1 cellular context compared by ENCODE assay signal in the genomic region with DNA sequence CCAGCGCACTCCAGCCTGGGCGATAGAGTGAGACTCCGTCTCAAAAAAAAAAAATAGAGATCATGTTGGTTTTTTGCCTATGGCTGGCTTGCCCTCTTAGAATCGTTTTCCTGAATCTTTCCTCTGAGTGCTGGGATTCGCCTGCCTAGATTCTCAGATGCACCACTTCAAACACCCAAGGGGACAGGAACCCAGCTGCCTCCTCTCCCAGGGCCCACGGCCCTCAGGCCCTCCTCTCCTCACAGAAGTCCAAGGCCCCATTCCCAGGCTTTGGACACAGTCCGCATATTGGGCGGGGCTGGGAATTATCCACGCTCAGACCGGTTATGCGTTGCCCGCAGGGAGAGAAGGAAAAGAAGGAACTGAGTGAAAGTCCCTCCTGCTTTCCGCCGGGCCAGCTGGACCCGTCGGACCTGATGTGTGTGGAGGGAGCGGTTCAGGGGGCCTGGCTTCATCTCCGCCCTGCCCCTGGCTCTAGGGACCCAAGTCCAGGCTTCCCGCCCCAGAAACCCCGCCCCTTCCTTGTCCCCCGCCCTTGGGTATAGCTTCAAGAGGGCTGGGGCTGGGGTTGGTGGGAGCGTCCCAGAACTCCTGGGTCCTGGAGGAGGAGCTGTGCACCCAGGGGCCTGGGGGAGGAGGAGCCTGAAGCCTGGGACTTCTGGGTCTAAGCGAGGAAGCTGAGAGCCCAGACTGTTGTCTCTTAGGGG.
TF ChIP-seq lines count a peak whose summit lies in the region.

No MANE protein-coding gene starts in this region.

TF ChIP-seq in HepG2, 621 proteins besides CTCF, POLR2A, EP300 and RAD21 (continued from another document):
- TF ChIP-seq, protein P1, sequence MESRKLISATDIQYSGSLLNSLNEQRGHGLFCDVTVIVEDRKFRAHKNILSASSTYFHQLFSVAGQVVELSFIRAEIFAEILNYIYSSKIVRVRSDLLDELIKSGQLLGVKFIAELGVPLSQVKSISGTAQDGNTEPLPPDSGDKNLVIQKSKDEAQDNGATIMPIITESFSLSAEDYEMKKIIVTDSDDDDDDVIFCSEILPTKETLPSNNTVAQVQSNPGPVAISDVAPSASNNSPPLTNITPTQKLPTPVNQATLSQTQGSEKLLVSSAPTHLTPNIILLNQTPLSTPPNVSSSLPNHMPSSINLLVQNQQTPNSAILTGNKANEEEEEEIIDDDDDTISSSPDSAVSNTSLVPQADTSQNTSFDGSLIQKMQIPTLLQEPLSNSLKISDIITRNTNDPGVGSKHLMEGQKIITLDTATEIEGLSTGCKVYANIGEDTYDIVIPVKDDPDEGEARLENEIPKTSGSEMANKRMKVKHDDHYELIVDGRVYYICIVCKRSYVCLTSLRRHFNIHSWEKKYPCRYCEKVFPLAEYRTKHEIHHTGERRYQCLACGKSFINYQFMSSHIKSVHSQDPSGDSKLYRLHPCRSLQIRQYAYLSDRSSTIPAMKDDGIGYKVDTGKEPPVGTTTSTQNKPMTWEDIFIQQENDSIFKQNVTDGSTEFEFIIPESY (CRISPR knock-in tag; IDR thresholded peaks at IDR 0.05): no peak
- TF ChIP-seq ZFP90 (CRISPR knock-in tag; IDR thresholded peaks at IDR 0.05; ENCODE audit: borderline replicate concordance) (no peak), NR2F2 (IDR thresholded peaks at IDR 0.05; ENCODE audit: borderline replicate concordance, low read depth) (no peak), RBM22 (optimal IDR thresholded peaks at IDR 0.05; ENCODE audit: low read length) (no peak), DMAP1 (CRISPR knock-in tag; IDR thresholded peaks at IDR 0.05) (peak; percentile 49; the same call in 1 of the 2 replicates), JDP2 (CRISPR knock-in tag; IDR thresholded peaks at IDR 0.05; ENCODE audit: borderline replicate concordance) (no peak), ZNF143 (CRISPR knock-in tag; IDR thresholded peaks at IDR 0.05) (peak; percentile 29; the same call in 1 of the 2 replicates), NCOA2 (CRISPR knock-in tag; IDR thresholded peaks at IDR 0.05) (no peak), HNRNPK (IDR thresholded peaks at IDR 0.05; ENCODE audit: low read depth, low read length, poor library complexity, severe bottlenecking) (no peak), BORCS8-MEF2B (CRISPR knock-in tag; IDR thresholded peaks at IDR 0.05) (peak; percentile 19; the same call in 1 of the 2 replicates), POGZ (CRISPR knock-in tag; IDR thresholded peaks at IDR 0.05) (no peak), ZNF207 (IDR thresholded peaks at IDR 0.05; ENCODE audit: borderline replicate concordance) (no peak), ZNF530 (CRISPR knock-in tag; IDR thresholded peaks at IDR 0.05; ENCODE audit: low read depth) (no peak), ELF3 (CRISPR knock-in tag; IDR thresholded peaks at IDR 0.05) (peak; percentile 37; the same call in 1 of the 2 replicates), KMT2A (CRISPR knock-in tag; IDR thresholded peaks at IDR 0.05) (no peak), GPN1 (CRISPR knock-in tag; IDR thresholded peaks at IDR 0.05; ENCODE audit: borderline replicate concordance) (no peak)
- TF ChIP-seq, protein P2, sequence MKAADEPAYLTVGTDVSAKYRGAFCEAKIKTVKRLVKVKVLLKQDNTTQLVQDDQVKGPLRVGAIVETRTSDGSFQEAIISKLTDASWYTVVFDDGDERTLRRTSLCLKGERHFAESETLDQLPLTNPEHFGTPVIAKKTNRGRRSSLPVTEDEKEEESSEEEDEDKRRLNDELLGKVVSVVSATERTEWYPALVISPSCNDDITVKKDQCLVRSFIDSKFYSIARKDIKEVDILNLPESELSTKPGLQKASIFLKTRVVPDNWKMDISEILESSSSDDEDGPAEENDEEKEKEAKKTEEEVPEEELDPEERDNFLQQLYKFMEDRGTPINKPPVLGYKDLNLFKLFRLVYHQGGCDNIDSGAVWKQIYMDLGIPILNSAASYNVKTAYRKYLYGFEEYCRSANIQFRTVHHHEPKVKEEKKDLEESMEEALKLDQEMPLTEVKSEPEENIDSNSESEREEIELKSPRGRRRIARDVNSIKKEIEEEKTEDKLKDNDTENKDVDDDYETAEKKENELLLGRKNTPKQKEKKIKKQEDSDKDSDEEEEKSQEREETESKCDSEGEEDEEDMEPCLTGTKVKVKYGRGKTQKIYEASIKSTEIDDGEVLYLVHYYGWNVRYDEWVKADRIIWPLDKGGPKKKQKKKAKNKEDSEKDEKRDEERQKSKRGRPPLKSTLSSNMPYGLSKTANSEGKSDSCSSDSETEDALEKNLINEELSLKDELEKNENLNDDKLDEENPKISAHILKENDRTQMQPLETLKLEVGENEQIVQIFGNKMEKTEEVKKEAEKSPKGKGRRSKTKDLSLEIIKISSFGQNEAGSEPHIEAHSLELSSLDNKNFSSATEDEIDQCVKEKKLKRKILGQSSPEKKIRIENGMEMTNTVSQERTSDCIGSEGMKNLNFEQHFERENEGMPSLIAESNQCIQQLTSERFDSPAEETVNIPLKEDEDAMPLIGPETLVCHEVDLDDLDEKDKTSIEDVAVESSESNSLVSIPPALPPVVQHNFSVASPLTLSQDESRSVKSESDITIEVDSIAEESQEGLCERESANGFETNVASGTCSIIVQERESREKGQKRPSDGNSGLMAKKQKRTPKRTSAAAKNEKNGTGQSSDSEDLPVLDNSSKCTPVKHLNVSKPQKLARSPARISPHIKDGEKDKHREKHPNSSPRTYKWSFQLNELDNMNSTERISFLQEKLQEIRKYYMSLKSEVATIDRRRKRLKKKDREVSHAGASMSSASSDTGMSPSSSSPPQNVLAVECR (CRISPR knock-in tag; IDR thresholded peaks at IDR 0.05; ENCODE audit: borderline replicate concordance): peak; percentile 24; the same call in 1 of the 2 replicates
- TF ChIP-seq, protein P3, sequence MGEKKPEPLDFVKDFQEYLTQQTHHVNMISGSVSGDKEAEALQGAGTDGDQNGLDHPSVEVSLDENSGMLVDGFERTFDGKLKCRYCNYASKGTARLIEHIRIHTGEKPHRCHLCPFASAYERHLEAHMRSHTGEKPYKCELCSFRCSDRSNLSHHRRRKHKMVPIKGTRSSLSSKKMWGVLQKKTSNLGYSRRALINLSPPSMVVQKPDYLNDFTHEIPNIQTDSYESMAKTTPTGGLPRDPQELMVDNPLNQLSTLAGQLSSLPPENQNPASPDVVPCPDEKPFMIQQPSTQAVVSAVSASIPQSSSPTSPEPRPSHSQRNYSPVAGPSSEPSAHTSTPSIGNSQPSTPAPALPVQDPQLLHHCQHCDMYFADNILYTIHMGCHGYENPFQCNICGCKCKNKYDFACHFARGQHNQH (CRISPR knock-in tag; IDR thresholded peaks at IDR 0.05): peak; percentile 52; the same call in 1 of the 2 replicates
- TF ChIP-seq, protein P4, sequence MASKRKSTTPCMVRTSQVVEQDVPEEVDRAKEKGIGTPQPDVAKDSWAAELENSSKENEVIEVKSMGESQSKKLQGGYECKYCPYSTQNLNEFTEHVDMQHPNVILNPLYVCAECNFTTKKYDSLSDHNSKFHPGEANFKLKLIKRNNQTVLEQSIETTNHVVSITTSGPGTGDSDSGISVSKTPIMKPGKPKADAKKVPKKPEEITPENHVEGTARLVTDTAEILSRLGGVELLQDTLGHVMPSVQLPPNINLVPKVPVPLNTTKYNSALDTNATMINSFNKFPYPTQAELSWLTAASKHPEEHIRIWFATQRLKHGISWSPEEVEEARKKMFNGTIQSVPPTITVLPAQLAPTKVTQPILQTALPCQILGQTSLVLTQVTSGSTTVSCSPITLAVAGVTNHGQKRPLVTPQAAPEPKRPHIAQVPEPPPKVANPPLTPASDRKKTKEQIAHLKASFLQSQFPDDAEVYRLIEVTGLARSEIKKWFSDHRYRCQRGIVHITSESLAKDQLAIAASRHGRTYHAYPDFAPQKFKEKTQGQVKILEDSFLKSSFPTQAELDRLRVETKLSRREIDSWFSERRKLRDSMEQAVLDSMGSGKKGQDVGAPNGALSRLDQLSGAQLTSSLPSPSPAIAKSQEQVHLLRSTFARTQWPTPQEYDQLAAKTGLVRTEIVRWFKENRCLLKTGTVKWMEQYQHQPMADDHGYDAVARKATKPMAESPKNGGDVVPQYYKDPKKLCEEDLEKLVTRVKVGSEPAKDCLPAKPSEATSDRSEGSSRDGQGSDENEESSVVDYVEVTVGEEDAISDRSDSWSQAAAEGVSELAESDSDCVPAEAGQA (IDR thresholded peaks at IDR 0.05; ENCODE audit: low read depth): no peak
- TF ChIP-seq, protein P4 (CRISPR knock-in tag; IDR thresholded peaks at IDR 0.05; ENCODE audit: borderline replicate concordance): no peak
- TF ChIP-seq, protein P5, sequence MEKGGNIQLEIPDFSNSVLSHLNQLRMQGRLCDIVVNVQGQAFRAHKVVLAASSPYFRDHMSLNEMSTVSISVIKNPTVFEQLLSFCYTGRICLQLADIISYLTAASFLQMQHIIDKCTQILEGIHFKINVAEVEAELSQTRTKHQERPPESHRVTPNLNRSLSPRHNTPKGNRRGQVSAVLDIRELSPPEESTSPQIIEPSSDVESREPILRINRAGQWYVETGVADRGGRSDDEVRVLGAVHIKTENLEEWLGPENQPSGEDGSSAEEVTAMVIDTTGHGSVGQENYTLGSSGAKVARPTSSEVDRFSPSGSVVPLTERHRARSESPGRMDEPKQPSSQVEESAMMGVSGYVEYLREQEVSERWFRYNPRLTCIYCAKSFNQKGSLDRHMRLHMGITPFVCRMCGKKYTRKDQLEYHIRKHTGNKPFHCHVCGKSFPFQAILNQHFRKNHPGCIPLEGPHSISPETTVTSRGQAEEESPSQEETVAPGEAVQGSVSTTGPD (CRISPR knock-in tag; IDR thresholded peaks at IDR 0.05): 0 out of 2 replicates have a peak, but pooled peaks have one; percentile 11
